Comparison of ENCODE assay signal across 8 cellular contexts in the genomic region with DNA sequence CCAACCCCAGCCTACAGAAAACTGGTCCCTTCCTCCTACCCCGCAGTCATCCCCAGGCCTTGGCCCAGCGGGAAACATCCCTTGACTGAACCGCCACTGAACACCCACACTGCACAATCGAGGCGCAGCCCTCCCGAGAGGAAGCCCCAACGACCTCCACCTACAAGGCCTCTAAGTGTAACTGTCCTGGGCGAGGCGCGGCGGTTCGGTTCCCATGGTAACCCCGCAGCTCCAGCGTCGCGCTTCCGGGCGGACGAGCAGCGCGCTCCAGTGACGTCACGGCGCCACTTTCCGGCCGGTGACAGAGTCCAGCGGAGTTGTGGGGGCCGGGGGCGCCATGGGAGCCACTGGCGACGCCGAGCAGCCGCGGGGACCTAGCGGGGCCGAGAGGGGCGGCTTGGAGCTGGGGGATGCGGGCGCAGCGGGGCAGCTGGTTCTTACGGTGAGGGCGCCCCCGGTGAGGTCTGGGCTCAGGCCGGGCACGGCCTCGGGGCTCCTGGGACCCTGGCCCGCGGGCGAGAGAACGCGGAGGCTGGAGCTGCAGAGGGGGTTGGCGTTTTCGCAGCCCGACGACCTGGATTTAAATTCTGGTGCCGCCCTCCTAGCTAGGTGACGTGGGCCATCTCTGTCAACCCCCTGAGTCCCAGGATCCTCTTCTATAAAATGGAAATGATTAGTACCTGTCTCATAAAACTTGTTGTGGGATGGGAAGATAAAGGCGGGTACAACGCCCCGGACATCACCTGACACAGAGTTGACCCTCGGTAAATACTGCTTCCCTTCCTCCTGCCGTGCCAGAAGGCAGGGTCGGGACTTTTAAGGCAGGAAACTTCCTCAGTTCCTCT. TPM values are rescaled to one million over a fixed set of nuclear protein-coding genes. Genes with fewer than 3 reads are reported as not detected.
DNase-seq lines count a peak whose midpoint lies in the region; ATAC-seq and TF ChIP-seq lines count a peak whose summit lies in the region.

A gene with protein sequence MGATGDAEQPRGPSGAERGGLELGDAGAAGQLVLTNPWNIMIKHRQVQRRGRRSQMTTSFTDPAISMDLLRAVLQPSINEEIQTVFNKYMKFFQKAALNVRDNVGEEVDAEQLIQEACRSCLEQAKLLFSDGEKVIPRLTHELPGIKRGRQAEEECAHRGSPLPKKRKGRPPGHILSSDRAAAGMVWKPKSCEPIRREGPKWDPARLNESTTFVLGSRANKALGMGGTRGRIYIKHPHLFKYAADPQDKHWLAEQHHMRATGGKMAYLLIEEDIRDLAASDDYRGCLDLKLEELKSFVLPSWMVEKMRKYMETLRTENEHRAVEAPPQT (plus strand): TSS at position 287 of the 845 bp plus-strand sequence. CDS start 51 bp downstream, at position 338.
Gene WFDC3, minus strand, starts transcription at position 216 of the 845 bp plus-strand sequence. CDS start 1,908 bp downstream, outside the sequence.

- POLR2A ChIA-PET in T-cell (lab: Charles Lee), result interaction anchor here in 1 of 2 donors (0.9 kb wide), 1 partner anchor 181 kb away, joined by 3 read pairs; the partner anchor contains the start of gene ZNF335

- no peaks in the 10 kb centered on the region for H3K27me3 ChIP-seq in left ventricle myocardium inferior (ENCODE audit: low read depth)

- H3K4me1 ChIP-seq in left ventricle myocardium inferior, result peaks cover 31% of the 10 kb centered on the region

- H3K27ac Mint-ChIP-seq in T-cell (peak within 1 kb of the TSS; percentile 99), type B pancreatic cell (peak within 1 kb of the TSS; percentile 94)

- H3K4me3 ChIP-seq in left ventricle myocardium inferior, result peak within 1 kb of the TSS; percentile 99

- no peaks in the 10 kb centered on the region for H3K27me3 Mint-ChIP-seq in T-cell
- peaks cover 3% of the 10 kb centered on the region for H3K27me3 Mint-ChIP-seq in type B pancreatic cell

- CTCF ChIA-PET in T-cell (lab: Charles Lee), result interaction anchor here in 1 of 2 donors (0.5 to 0.9 kb wide), 3 partner anchors 21 to 178 kb away, joined by 3 read pairs; no protein-coding TSS in a partner anchor

- TF ChIP-seq CTCF in left ventricle myocardium inferior (IDR thresholded peaks at IDR 0.05; ENCODE audit: borderline replicate concordance), result no peak
- no peak for TF ChIP-seq CTCF in type B pancreatic cell (conservative IDR thresholded peaks at IDR 0.05)

- H3K9me3 ChIP-seq in left ventricle myocardium inferior (replicated peaks), result no peaks in the 10 kb centered on the region

- ATAC-seq in HG02623 (IDR thresholded peaks at IDR 0.05; ENCODE audit: unreplicated experiment) (peak; percentile 89), T-cell (replicated peaks in 1 of 4) (peak; percentile 92 to 95 (median 94))

- H3K9me3 Mint-ChIP-seq in T-cell (no peaks in the 10 kb centered on the region), type B pancreatic cell (no peaks in the 10 kb centered on the region)

- peaks cover 36% of the 10 kb centered on the region for H3K36me3 ChIP-seq in left ventricle myocardium inferior

- TF ChIP-seq POLR2A in GM10847 (IDR thresholded peaks at IDR 0.05; ENCODE audit: extremely low read depth, insufficient read length), result peak; percentile 71

- peaks cover 18 to 20% (median 19%) of the 10 kb centered on the region in 3 donors for H3K4me1 Mint-ChIP-seq in T-cell
- H3K4me1 Mint-ChIP-seq in type B pancreatic cell (ENCODE audit: unreplicated experiment), result peaks cover 9% of the 10 kb centered on the region

- intact Hi-C loops in left ventricle myocardium inferior (cut with micrococcal nuclease) (no loop called here), posterior cingulate gyrus (cut with DNase I) (loop anchor here (10.0 kb wide), 1 partner anchor 143 kb away; the partner anchor contains the start of gene PCIF1)

- DNase-seq in NCI-H1417 treated with DMSO at 0.1 percent for 48 hours (lab: John Stamatoyannopoulos, UW) (peak; percentile 17), T-cell (peak; percentile 66 to 90 (median 81)), amniotic epithelial cell (ENCODE audit: low read depth) (peak; percentile 80), left ventricle myocardium inferior (peak; percentile 93), posterior cingulate gyrus (peak; percentile 83 to 98 (median 88)), type B pancreatic cell (ENCODE audit: extremely low spot score, unreplicated experiment) (peak; percentile 90)

- H3K27ac ChIP-seq in left ventricle myocardium inferior (replicated peaks), result peak within 1 kb of the TSS; percentile 93

- H3K4me3 Mint-ChIP-seq in T-cell, result peak within 1 kb of the TSS; percentile 83 to 95 (median 93)
- H3K4me3 Mint-ChIP-seq in type B pancreatic cell, result peak within 1 kb of the TSS; percentile 96

- peaks cover 21% of the 10 kb centered on the region for H3K36me3 Mint-ChIP-seq in T-cell
- peaks cover 12% of the 10 kb centered on the region for H3K36me3 Mint-ChIP-seq in type B pancreatic cell

RNA-seq across cellular contexts. Expression of the first gene that starts in this region (rescaled TPM):
- total RNA-seq in T-cell, result 10 to 100 TPM; 14.7 to 25.3 (median 20.5) TPM
- 22.2 TPM for total RNA-seq in left ventricle myocardium inferior
- total RNA-seq in type B pancreatic cell (ENCODE audit: low replicate concordance), result 26.5 and 32.9 TPM in 2 replicates

RNA-seq across cellular contexts. Expression of gene WFDC3, which starts in this region (rescaled TPM):
- not detected for total RNA-seq in T-cell
- total RNA-seq in left ventricle myocardium inferior, result 0.55 TPM
- total RNA-seq in type B pancreatic cell (ENCODE audit: low replicate concordance), result not detected in 2 replicates

Comparison
In these comparisons a context has a peak if more than half of its experiments do, and no peak if none do; other contexts are left out.
1. Peak in every context shown above with its lines: DNase-seq, ATAC-seq, H3K4me3 ChIP-seq and H3K27ac ChIP-seq.
2. DNase-seq: peak in every context shown above with its lines; median percentile 93 in left ventricle myocardium inferior; 90 in type B pancreatic cell; 88 in posterior cingulate gyrus; 81 in T-cell; 80 in amniotic epithelial cell; 17 in NCI-H1417 treated with DMSO at 0.1 percent for 48 hours.